8 cellular contexts compared by ENCODE assay signal in the genomic region with DNA sequence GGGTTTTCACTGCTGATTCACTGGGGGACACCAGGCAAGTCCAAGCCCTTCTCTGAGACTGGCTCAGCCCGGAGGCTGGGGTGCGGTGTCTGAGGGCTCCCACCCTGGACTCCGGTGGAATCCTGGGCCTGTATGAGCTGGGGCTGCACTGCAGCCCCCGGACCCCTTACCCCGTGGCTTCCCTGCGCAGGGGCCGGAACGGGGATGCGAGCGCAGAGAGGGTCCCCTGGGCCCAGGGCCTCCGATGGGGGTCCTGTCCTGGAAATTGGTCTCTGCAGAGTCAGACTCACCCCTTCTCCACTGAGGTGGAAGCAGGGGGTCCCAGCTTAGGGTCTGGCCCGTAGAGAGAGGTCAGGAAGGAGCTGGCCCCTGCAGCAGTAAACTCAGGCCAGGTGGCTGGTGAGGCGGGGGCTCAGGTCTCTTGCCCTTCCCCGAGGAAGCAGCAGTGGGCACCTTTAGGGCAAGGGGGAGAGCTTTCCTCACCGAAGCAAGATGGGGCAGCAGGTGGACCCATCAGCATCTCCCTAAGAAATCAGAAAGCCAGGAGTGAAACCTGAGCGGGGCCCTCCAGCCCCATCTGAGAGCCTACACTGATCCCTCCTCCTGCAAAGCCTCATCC. TPM values are rescaled to one million over a fixed set of nuclear protein-coding genes. Genes with fewer than 3 reads are reported as not detected.
A peak's percentile ranks its signal among the peaks of the same experiment; 100 is the strongest.
DNase-seq lines count a peak whose midpoint lies in the region; ATAC-seq and TF ChIP-seq lines count a peak whose summit lies in the region.

No MANE protein-coding gene starts in this region.

- TF ChIP-seq EP300 in transverse colon (IDR thresholded peaks at IDR 0.05; ENCODE audit: low read depth) = no peak

- TF ChIP-seq CTCF in astrocyte of the spinal cord (IDR thresholded peaks at IDR 0.05; ENCODE audit: low read depth, low read length) (no peak), lower lobe of right lung (IDR thresholded peaks at IDR 0.05) (no peak), transverse colon (IDR thresholded peaks at IDR 0.05) (no peak)

- peak overlapping the region; percentile 90 for H3K27ac ChIP-seq in lower lobe of right lung
- H3K27ac ChIP-seq in transverse colon = peak overlapping the region; percentile 88 to 94 (median 90)

- peaks cover 2% of the 10 kb centered on the region for H3K27me3 Mint-ChIP-seq in activated naive CD4-positive, alpha-beta T cell treated with anti-CD3 and anti-CD28 coated beads, Interleukin-2, amount 50 U/mL, for 24 hours

- H3K36me3 Mint-ChIP-seq in activated naive CD4-positive, alpha-beta T cell treated with anti-CD3 and anti-CD28 coated beads, Interleukin-2, amount 50 U/mL, for 24 hours = no peaks in the 10 kb centered on the region

- H3K27me3 ChIP-seq in lower lobe of right lung (ENCODE audit: low read depth) = no peaks in the 10 kb centered on the region
- no peaks in the 10 kb centered on the region for H3K27me3 ChIP-seq in transverse colon

- peak overlapping the region; percentile 68 for H3K4me3 ChIP-seq in astrocyte of the spinal cord (ENCODE audit: low read depth, low read length)
- peak overlapping the region; percentile 75 for H3K4me3 ChIP-seq in lower lobe of right lung
- H3K4me3 ChIP-seq in transverse colon = peak overlapping the region in 3 of 4 donors; percentile 61 to 73 (median 71)

- peaks cover 3% of the 10 kb centered on the region for H3K4me1 Mint-ChIP-seq in activated naive CD4-positive, alpha-beta T cell treated with anti-CD3 and anti-CD28 coated beads, Interleukin-2, amount 50 U/mL, for 24 hours

- DNase-seq in activated naive CD4-positive, alpha-beta T cell treated with Interleukin-2 at 50 U/mL for 16 hours = no peak
- DNase-seq in astrocyte of the spinal cord (ENCODE audit: low read depth, low spot score) = no peak
- DNase-seq in lower lobe of right lung = no peak
- no peak for DNase-seq in transverse colon
- DNase-seq in OCI-M2 (lab: John Stamatoyannopoulos, UW; ENCODE audit: unreplicated experiment) = no peak
- no peak for DNase-seq in NOMO-1 treated with dmso at 0.1 percent for 144 hours (lab: John Stamatoyannopoulos, UW; ENCODE audit: unreplicated experiment)

- intact Hi-C loops in lower lobe of right lung (cut with DNase I) = loop anchor here (5.0 kb wide), 1 partner anchor 201 kb away; no protein-coding TSS in a partner anchor
- intact Hi-C loops in transverse colon (cut with DNase I; ENCODE audit: low total_unique reads) = loop anchor here (2.0 kb wide), 1 partner anchor 199 kb away; no protein-coding TSS in a partner anchor

- no peak for TF ChIP-seq POLR2A in transverse colon (IDR thresholded peaks at IDR 0.05)

- peak overlapping the region; percentile 73 for H3K4me3 Mint-ChIP-seq in activated naive CD4-positive, alpha-beta T cell treated with anti-CD3 and anti-CD28 coated beads, Interleukin-2, amount 50 U/mL, for 24 hours

- in situ Hi-C loops in astrocyte of the spinal cord (cut with HindIII; ENCODE audit: low sequenced_read_pairs) (no loop called here), transverse colon (cut with MboI; ENCODE audit: low pct_ligation_motif_present in 1 of 4, low pct_unique_long_range_greater_than_20kb in 1 of 4, low sequenced_read_pairs in 3 of 4) (no loop called here)

- H3K27ac Mint-ChIP-seq in activated naive CD4-positive, alpha-beta T cell treated with anti-CD3 and anti-CD28 coated beads, Interleukin-2, amount 50 U/mL, for 24 hours = no peak overlapping the region

- WGBS in transverse colon (ENCODE audit: low coverage in 1 of 2), 2 donors = 47% methylated on average over 15 of the region's 16 CpGs; no CpG with 5 or more reads in 1 of the 2 donors

- H3K9me3 ChIP-seq in lower lobe of right lung = no peaks in the 10 kb centered on the region
- no peaks in the 10 kb centered on the region for H3K9me3 ChIP-seq in transverse colon

- H3K36me3 ChIP-seq in lower lobe of right lung (no peaks in the 10 kb centered on the region), transverse colon (no peaks in the 10 kb centered on the region)

- ATAC-seq in lower lobe of right lung (no peak), HG03039 (IDR thresholded peaks at IDR 0.05; ENCODE audit: unreplicated experiment) (no peak)

- H3K4me1 ChIP-seq in lower lobe of right lung = peaks cover 29% of the 10 kb centered on the region
- H3K4me1 ChIP-seq in transverse colon = peaks cover 8 to 34% (median 27%) of the 10 kb centered on the region in 4 donors

- no peaks in the 10 kb centered on the region for H3K9me3 Mint-ChIP-seq in activated naive CD4-positive, alpha-beta T cell treated with anti-CD3 and anti-CD28 coated beads, Interleukin-2, amount 50 U/mL, for 24 hours

RNA-seq across cellular contexts. Expression of a gene that starts 1.6 kb away (rescaled TPM):
- total RNA-seq in lower lobe of right lung (26.9 TPM), transverse colon (10 to 100 TPM in 3 of 4 donors, 1 to 10 TPM in 1; 8.2 to 52.4 (median 24.5) TPM)

RNA-seq across cellular contexts. Expression of a gene that starts 31.5 kb away (rescaled TPM):
- total RNA-seq in lower lobe of right lung = 15.6 TPM
- 1 to 10 TPM; 3.2 to 6.6 (median 4.4) TPM for total RNA-seq in transverse colon
